In genomic region chr21:46062471-46063211, GRCh38 we compare ENCODE assay signal across 23 cellular contexts. TPM values are rescaled to one million over a fixed set of nuclear protein-coding genes. Genes with fewer than 3 reads are reported as not detected.
DNase-seq lines count a peak whose midpoint lies in the region; ATAC-seq lines count a peak whose summit lies in the region.
"Had no signal": no experiment of that assay in that cellular context is flagged by ENCODE, and none has a peak within 500 bp of the region (broad histone marks: within the 10 kb centered on the region; RNA-seq: fewer than 3 reads in every experiment).

No MANE protein-coding gene starts in this region.

- H4K8ac ChIP-seq in mesenchymal stem cell (ENCODE audit: low read length) = peak overlapping the region; percentile 38

- H2AFZ ChIP-seq in ACC112 (ENCODE audit: low read length, unreplicated experiment) (no peak overlapping the region), mesenchymal stem cell (ENCODE audit: low read depth, low read length) (no peak overlapping the region)
- H2AFZ ChIP-seq: hepatocyte had no signal

- peak overlapping the region; percentile 50 for H2BK120ac ChIP-seq in mesenchymal stem cell (ENCODE audit: low read depth, low read length)

- no peak overlapping the region for H3K4me2 ChIP-seq in mesenchymal stem cell (ENCODE audit: low read length, poor library complexity, severe bottlenecking)
- H3K4me2 ChIP-seq: hepatocyte had no signal

- H3K18ac ChIP-seq in mesenchymal stem cell (ENCODE audit: low read depth in 1 of 2, low read length in 2 of 2) = peak overlapping the region; percentile 59 to 93

- peak overlapping the region; percentile 98 to 100 for H2BK12ac ChIP-seq in mesenchymal stem cell (ENCODE audit: low read length in 2 of 2)

- 93% methylated on average over 4 of the region's 5 CpGs for WGBS in mesenchymal stem cell

- no peaks in the 10 kb centered on the region for H3K27me3 ChIP-seq in ACC112 (ENCODE audit: insufficient read depth, low read length)
- H3K27me3 ChIP-seq in adipocyte (replicated peaks; ENCODE audit: control insufficient read depth, insufficient read depth, low read length) = no peaks in the 10 kb centered on the region
- no peaks in the 10 kb centered on the region for H3K27me3 ChIP-seq in mesenchymal stem cell (ENCODE audit: control insufficient read depth in 1 of 2, insufficient read depth in 1 of 2, low read length in 2 of 2)
- H3K27me3 ChIP-seq: hepatocyte, MG63, SJCRH30 had no signal

- no peak overlapping the region for H3K4me3 ChIP-seq in ACC112 (ENCODE audit: low read depth, low read length)
- peak overlapping the region; percentile 3 for H3K4me3 ChIP-seq in adipocyte (ENCODE audit: low read length)
- H3K4me3 ChIP-seq in mesenchymal stem cell (ENCODE audit: insufficient read depth in 1 of 2, low read depth in 1 of 2, low read length in 2 of 2) = peak overlapping the region in 1 of 2 experiments; percentile 11
- no peak overlapping the region for H3K4me3 ChIP-seq in skin epidermis
- H3K4me3 ChIP-seq: GM12878, hepatocyte, MG63, SJCRH30, upper lobe of left lung had no signal

- H3K36me3 ChIP-seq in ACC112 (ENCODE audit: insufficient read depth, low read length) (no peaks in the 10 kb centered on the region), adipocyte (ENCODE audit: control insufficient read depth, insufficient read depth, low read length, severe bottlenecking) (no peaks in the 10 kb centered on the region), mesenchymal stem cell (ENCODE audit: control insufficient read depth in 1 of 2, insufficient read depth in 2 of 2, low read depth in 1 of 2, low read length in 2 of 2) (peaks cover 0 to 6% of the 10 kb centered on the region in 2 experiments)
- H3K36me3 ChIP-seq: MG63, SJCRH30, upper lobe of left lung had no signal

- peak overlapping the region in 1 of 2 experiments; percentile 92 for H3K14ac ChIP-seq in mesenchymal stem cell (ENCODE audit: low read length in 2 of 2)

- peak overlapping the region; percentile 92 for H4K91ac ChIP-seq in mesenchymal stem cell (ENCODE audit: low read length)

- peak overlapping the region; percentile 41 for H2AK5ac ChIP-seq in mesenchymal stem cell (ENCODE audit: low read length, severe bottlenecking)

- peak; percentile 55 for DNase-seq in adipocyte (ENCODE audit: low read depth)
- DNase-seq in mesenchymal stem cell = no peak
- no peak for DNase-seq in H4 (ENCODE audit: low spot score)
- DNase-seq in NCI-H187 (lab: John Stamatoyannopoulos, UW) = no peak
- DNase-seq in occipital lobe (lab: John Stamatoyannopoulos, UW) = no peak
- DNase-seq: activated naive CD4-positive, alpha-beta T cell treated with anti-CD3 and anti-CD28 coated beads, Interleukin-2, amount 50 U/mL, for 16 hours; activated T-cell treated with anti-CD3 and anti-CD28 coated beads for 4 hours; CD4-positive, CD25-positive, alpha-beta regulatory T cell; effector memory CD4-positive, alpha-beta T cell; mammary epithelial cell; MG63; NCI-H1436 treated with DMSO at 0.1 percent for 48 hours; NCI-H82; SJCRH30; stimulated activated CD4-positive, alpha-beta T cell treated with anti-CD3 and anti-CD28 coated beads, Interleukin-12 subunit alpha, Interleukin-12 subunit beta, amount 100 ng/mL, for 4 hours; upper lobe of left lung had no signal

- no peaks in the 10 kb centered on the region for H3K79me1 ChIP-seq in mesenchymal stem cell (replicated peaks; ENCODE audit: low read length, poor library complexity, severe bottlenecking)

- H3K4me1 ChIP-seq in ACC112 (ENCODE audit: control insufficient read depth, insufficient read depth, low read length, unreplicated experiment) (peaks cover 52% of the 10 kb centered on the region), adipocyte (ENCODE audit: control insufficient read depth, insufficient read depth, low read length) (peaks cover 60% of the 10 kb centered on the region), mesenchymal stem cell (ENCODE audit: control insufficient read depth, insufficient read depth, low read depth, low read length) (peaks cover 27% of the 10 kb centered on the region)
- H3K4me1 ChIP-seq: SJCRH30 had no signal

- H2BK5ac ChIP-seq in mesenchymal stem cell (ENCODE audit: low read depth, low read length, poor library complexity, severe bottlenecking) = no peak overlapping the region

- H3K9me3 ChIP-seq in adipocyte (ENCODE audit: control insufficient read depth, low read length) (peaks cover 11% of the 10 kb centered on the region), mesenchymal stem cell (ENCODE audit: control insufficient read depth, low read length) (peaks cover 9% of the 10 kb centered on the region)

- H3K79me2 ChIP-seq in ACC112 (ENCODE audit: control insufficient read depth, insufficient read depth, low read length, unreplicated experiment) = no peaks in the 10 kb centered on the region
- H3K79me2 ChIP-seq: hepatocyte had no signal

- H3K4ac ChIP-seq in mesenchymal stem cell (ENCODE audit: low read depth in 1 of 2, low read length in 2 of 2) = peak overlapping the region in 1 of 2 experiments; percentile 83

- no peak overlapping the region for H2BK15ac ChIP-seq in mesenchymal stem cell (ENCODE audit: low read depth, poor library complexity, severe bottlenecking)

- ATAC-seq in HG03135 (IDR thresholded peaks at IDR 0.05; ENCODE audit: unreplicated experiment) = no peak
- ATAC-seq: GM12878; naive thymus-derived CD4-positive, alpha-beta T cell had no signal

- H3K9ac ChIP-seq in adipocyte (ENCODE audit: low read length) (peak overlapping the region; percentile 77), mesenchymal stem cell (ENCODE audit: low read length) (peak overlapping the region; percentile 71)

- no peak overlapping the region for H3K23ac ChIP-seq in mesenchymal stem cell (ENCODE audit: low read length in 2 of 2)

- H3K27ac ChIP-seq in ACC112 (ENCODE audit: low read depth, low read length) (peak overlapping the region; percentile 100), mesenchymal stem cell (ENCODE audit: low read length, poor library complexity, severe bottlenecking) (no peak overlapping the region), skin epidermis (peak overlapping the region in 19 of 21 experiments; percentile 13 to 86 (median 70))
- H3K27ac ChIP-seq: hepatocyte, SJCRH30, upper lobe of left lung, VCaP had no signal

RNA-seq across cellular contexts. Expression of gene COL6A2, which starts 35.3 kb away (rescaled TPM):
- polyA plus RNA-seq in mesenchymal stem cell (2013, experiment 1 of 2) = 1,409 TPM
- 1,389 TPM for polyA plus RNA-seq in mesenchymal stem cell (2013, experiment 2 of 2)
- total RNA-seq in H4 (2014; rRNA removed; shearing (Covaris generic)) = 38.5 and 53.6 TPM in 2 replicates
- total RNA-seq in occipital lobe = 37.1 TPM
